In the genomic region with DNA sequence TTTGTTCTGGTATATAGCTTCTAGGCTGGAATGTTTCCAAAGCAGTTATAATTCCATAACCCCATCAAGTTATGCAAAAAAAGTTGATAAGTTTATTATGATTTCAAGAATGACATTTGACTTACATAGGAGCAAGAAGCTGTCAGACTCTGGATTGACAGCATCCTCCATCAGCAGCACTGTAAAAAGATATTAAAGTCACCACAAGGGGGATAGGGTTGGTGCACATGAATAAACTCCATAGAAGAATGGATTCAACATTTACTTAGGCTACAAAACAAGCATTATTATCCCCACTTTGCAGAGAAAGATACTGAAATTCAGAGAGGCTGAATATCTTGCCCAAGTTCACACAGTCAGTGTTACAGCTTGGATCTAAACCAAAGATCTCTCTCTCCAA, we compare ENCODE assay signal across 10 cellular contexts.
DNase-seq lines count a peak whose midpoint lies in the region; ATAC-seq and TF ChIP-seq lines count a peak whose summit lies in the region.
"Had no signal": no experiment of that assay in that cellular context is flagged by ENCODE, and none has a peak within 500 bp of the region (broad histone marks: within the 10 kb centered on the region; RNA-seq: fewer than 3 reads in every experiment).

No MANE protein-coding gene starts in this region.

- POLR2A ChIA-PET in A673 (lab: Charles Lee; ENCODE audit: low non-redundant PET): no interaction called here

- no TSS peak for BruUV-seq in A673 (replicated peaks; lab: Mats Ljungman, UMichigan)

- intact Hi-C loops in A673 (cut with micrococcal nuclease; ENCODE audit: unreplicated experiment): no loop called here

- H3K9me3 ChIP-seq in A673 (ENCODE audit: low read depth, low read length, poor library complexity, severe bottlenecking) (no peaks in the 10 kb centered on the region), RWPE2 (ENCODE audit: severe bottlenecking) (no peaks in the 10 kb centered on the region)
- H3K9me3 ChIP-seq: thoracic aorta had no signal

- H3K4me3 Mint-ChIP-seq in glutamatergic neuron (ENCODE audit: unreplicated experiment): no peak overlapping the region

- CTCF ChIA-PET in A673 (lab: Charles Lee): no interaction called here

- H3K27ac Mint-ChIP-seq in glutamatergic neuron (ENCODE audit: unreplicated experiment): no peak overlapping the region

- H3K27me3 ChIP-seq in A673 (replicated peaks; ENCODE audit: insufficient read depth, low read depth, low read length, poor library complexity) (no peaks in the 10 kb centered on the region), RWPE2 (ENCODE audit: insufficient read depth, poor library complexity, severe bottlenecking) (no peaks in the 10 kb centered on the region)

- no peaks in the 10 kb centered on the region for H3K9me3 Mint-ChIP-seq in glutamatergic neuron (ENCODE audit: unreplicated experiment)

- DNase-seq in A673 (ENCODE audit: low spot score): peak; percentile 49
- no peak for DNase-seq in RWPE2 (ENCODE audit: low spot score)
- DNase-seq in glutamatergic neuron: no peak
- no peak for DNase-seq in NCI-H1930 (lab: John Stamatoyannopoulos, UW)
- no peak for DNase-seq in activated naive CD4-positive, alpha-beta T cell treated with anti-CD3 and anti-CD28 coated beads, Interleukin-2, amount 50 U/mL, for 16 hours
- no peak for DNase-seq in islet precursor cell
- no peak for DNase-seq in NK-92 (lab: John Stamatoyannopoulos, UW; ENCODE audit: unreplicated experiment)
- DNase-seq: activated CD8-positive, alpha-beta memory T cell treated with anti-CD3 and anti-CD28 coated beads, Interleukin-2, amount 50 U/mL, for 48 hours had no signal

- no peak; the same call in 2 of the 3 replicates for ATAC-seq in RWPE2 (ENCODE audit: low read depth)

- H3K4me1 ChIP-seq in A673 (ENCODE audit: insufficient read depth, low read length, poor library complexity, severe bottlenecking) (no peaks in the 10 kb centered on the region), RWPE2 (ENCODE audit: insufficient read depth, poor library complexity, severe bottlenecking) (no peaks in the 10 kb centered on the region)

- H3K4me1 Mint-ChIP-seq in glutamatergic neuron (ENCODE audit: low read depth, unreplicated experiment): peaks cover 13% of the 10 kb centered on the region

- H3K27ac ChIP-seq in A673 (ENCODE audit: low read depth, low read length, poor library complexity, severe bottlenecking) (no peak overlapping the region), RWPE2 (ENCODE audit: poor library complexity, severe bottlenecking) (no peak overlapping the region)
- H3K27ac ChIP-seq: thoracic aorta had no signal

- H3K27me3 Mint-ChIP-seq in glutamatergic neuron (ENCODE audit: unreplicated experiment): peaks cover 3% of the 10 kb centered on the region

- H3K4me3 ChIP-seq in A673 (ENCODE audit: low read depth, low read length, poor library complexity, severe bottlenecking) (no peak overlapping the region), RWPE2 (ENCODE audit: severe bottlenecking) (no peak overlapping the region)
- H3K4me3 ChIP-seq: thoracic aorta had no signal

- H3K36me3 Mint-ChIP-seq in glutamatergic neuron (ENCODE audit: unreplicated experiment): peaks cover 5% of the 10 kb centered on the region

- H3K36me3 ChIP-seq in A673 (ENCODE audit: insufficient read depth, low read length, poor library complexity, severe bottlenecking) (no peaks in the 10 kb centered on the region), RWPE2 (ENCODE audit: low read depth) (no peaks in the 10 kb centered on the region)
- H3K36me3 ChIP-seq: thoracic aorta had no signal

- peak; percentile 54 for TF ChIP-seq CTCF in A673 (conservative IDR thresholded peaks at IDR 0.05; ENCODE audit: low read depth, low read length)
- TF ChIP-seq CTCF in GM12874 (IDR thresholded peaks at IDR 0.05; ENCODE audit: insufficient read depth, low read depth, low read length): peak; percentile 26; the same call in 1 of the 2 replicates
- TF ChIP-seq CTCF in RWPE2 (IDR thresholded peaks at IDR 0.05; ENCODE audit: poor library complexity, severe bottlenecking): peak; percentile 58
- peak; percentile 69 for TF ChIP-seq CTCF in glutamatergic neuron (IDR thresholded peaks at IDR 0.05; ENCODE audit: partially characterized antibody, unreplicated experiment)
